16 cellular contexts compared by ENCODE assay signal in genomic region chr2:231017250-231017636, GRCh38. TPM values are rescaled to one million over a fixed set of nuclear protein-coding genes. Genes with fewer than 3 reads are reported as not detected.
A peak's percentile ranks its signal among the peaks of the same experiment; 100 is the strongest.
DNase-seq lines count a peak whose midpoint lies in the region; ATAC-seq, FAIRE-seq and TF ChIP-seq lines count a peak whose summit lies in the region.
"Had no signal": no experiment of that assay in that cellular context is flagged by ENCODE, and none has a peak within 500 bp of the region (broad histone marks: within the 10 kb centered on the region; RNA-seq: fewer than 3 reads in every experiment).

No MANE protein-coding gene starts in this region.

- POLR2A ChIA-PET in CD8-positive, alpha-beta T cell (lab: Charles Lee): interaction anchor here (0.5 kb wide), 1 partner anchor 275 kb away, joined by 6 read pairs; no protein-coding TSS in a partner anchor
- POLR2A ChIA-PET in CD8-positive, alpha-beta memory T cell (lab: Charles Lee): no interaction called here

- DNase-seq in NCI-H1436 (lab: John Stamatoyannopoulos, UW): peak; percentile 11
- no peak for DNase-seq in NCI-H1436 treated with DMSO at 0.1 percent for 48 hours (lab: John Stamatoyannopoulos, UW)
- DNase-seq in Calu3: peak; percentile 30
- peak; percentile 65 to 82 for DNase-seq in SJCRH30
- peak; percentile 35 for DNase-seq in iPS-NIHi11 (ENCODE audit: low spot score)
- DNase-seq in CD8-positive, alpha-beta T cell: no peak
- DNase-seq in urothelium cell line (ENCODE audit: low spot score): no peak
- no peak for DNase-seq in CD8-positive, alpha-beta memory T cell
- DNase-seq: activated CD8-positive, alpha-beta memory T cell treated with anti-CD3 and anti-CD28 coated beads for 24 hours; activated gamma-delta T cell treated with Interleukin-2 at 50 U/mL for 16 hours; NCI-H2107; nephron progenitor cell had no signal

- H3K27me3 ChIP-seq in SJCRH30: peaks cover 16% of the 10 kb centered on the region
- no peaks in the 10 kb centered on the region for H3K27me3 ChIP-seq in CD8-positive, alpha-beta T cell (ENCODE audit: insufficient read depth, low read length)
- H3K27me3 ChIP-seq in CD8-positive, alpha-beta memory T cell (ENCODE audit: insufficient read depth, low read length, poor library complexity, severe bottlenecking): no peaks in the 10 kb centered on the region

- no TSS peak for BruUV-seq in Calu3 (replicated peaks; lab: Mats Ljungman, UMichigan)

- H3K27me3 Mint-ChIP-seq in Calu3 (ENCODE audit: unreplicated experiment): peaks cover 72% of the 10 kb centered on the region
- peaks cover 11% of the 10 kb centered on the region for H3K27me3 Mint-ChIP-seq in CD8-positive, alpha-beta T cell (ENCODE audit: low read depth)
- H3K27me3 Mint-ChIP-seq in CD8-positive, alpha-beta memory T cell: peaks cover 14 to 46% of the 10 kb centered on the region in 2 donors

- H3K4me3 ChIP-seq in SJCRH30: no peak overlapping the region
- H3K4me3 ChIP-seq in CD8-positive, alpha-beta T cell (ENCODE audit: low read depth, low read length): no peak overlapping the region
- H3K4me3 ChIP-seq in CD8-positive, alpha-beta memory T cell (ENCODE audit: low read length): no peak overlapping the region

- ATAC-seq in CD8-positive, alpha-beta T cell: no peak

- intact Hi-C loops in Calu3 (cut with micrococcal nuclease; ENCODE audit: unreplicated experiment): no loop called here
- intact Hi-C loops in CD8-positive, alpha-beta T cell (cut with DNase I, micrococcal nuclease): no loop called here

- no peak overlapping the region for H3K4me3 Mint-ChIP-seq in Calu3 (ENCODE audit: low read depth, unreplicated experiment)
- H3K4me3 Mint-ChIP-seq in CD8-positive, alpha-beta T cell: no peak overlapping the region
- H3K4me3 Mint-ChIP-seq in CD8-positive, alpha-beta memory T cell: no peak overlapping the region
- H3K4me3 Mint-ChIP-seq: nephron progenitor cell had no signal

- H3K9me3 ChIP-seq in SJCRH30 (replicated peaks): no peaks in the 10 kb centered on the region
- no peaks in the 10 kb centered on the region for H3K9me3 ChIP-seq in CD8-positive, alpha-beta T cell (ENCODE audit: low read length)
- no peaks in the 10 kb centered on the region for H3K9me3 ChIP-seq in CD8-positive, alpha-beta memory T cell (ENCODE audit: low read length)

- H3K36me3 Mint-ChIP-seq in Calu3 (ENCODE audit: insufficient read depth, unreplicated experiment): no peaks in the 10 kb centered on the region
- H3K36me3 Mint-ChIP-seq in CD8-positive, alpha-beta T cell: no peaks in the 10 kb centered on the region
- H3K36me3 Mint-ChIP-seq in CD8-positive, alpha-beta memory T cell: peaks cover 0 to 5% (median 0%) of the 10 kb centered on the region in 3 donors

- CTCF ChIA-PET in Calu3 (lab: Charles Lee): interaction anchor here (1.2 kb wide), 1 partner anchor 13 kb away, joined by 5 read pairs; no protein-coding TSS in a partner anchor
- CTCF ChIA-PET in CD8-positive, alpha-beta T cell (lab: Charles Lee): interaction anchor here (1.7 kb wide), 1 partner anchor 30 kb away, joined by 5 read pairs; no protein-coding TSS in a partner anchor
- CTCF ChIA-PET in CD8-positive, alpha-beta memory T cell (lab: Charles Lee): interaction anchor here (1.0 to 1.9 kb wide), 3 partner anchors 14 to 35 kb away, joined by 3 to 7 read pairs (median 3); no protein-coding TSS in a partner anchor

- H3K4me1 ChIP-seq in SJCRH30: peaks cover 7% of the 10 kb centered on the region; the same call in 1 of the 2 replicates
- no peaks in the 10 kb centered on the region for H3K4me1 ChIP-seq in CD8-positive, alpha-beta T cell (ENCODE audit: insufficient read depth, low read length)
- no peaks in the 10 kb centered on the region for H3K4me1 ChIP-seq in CD8-positive, alpha-beta memory T cell (ENCODE audit: insufficient read depth, low read length)

- no peak overlapping the region for H3K27ac Mint-ChIP-seq in Calu3 (ENCODE audit: unreplicated experiment)
- no peak overlapping the region for H3K27ac Mint-ChIP-seq in CD8-positive, alpha-beta T cell
- H3K27ac Mint-ChIP-seq in CD8-positive, alpha-beta memory T cell: no peak overlapping the region
- H3K27ac Mint-ChIP-seq: nephron progenitor cell had no signal

- no peak for FAIRE-seq in urothelium cell line (lab: Jason Lieb, UNC)
- FAIRE-seq: A204.1 had no signal

- H3K9me3 Mint-ChIP-seq in Calu3 (ENCODE audit: low read depth, unreplicated experiment): no peaks in the 10 kb centered on the region
- no peaks in the 10 kb centered on the region for H3K9me3 Mint-ChIP-seq in CD8-positive, alpha-beta T cell
- H3K9me3 Mint-ChIP-seq in CD8-positive, alpha-beta memory T cell: no peaks in the 10 kb centered on the region

- no peak overlapping the region for H3K27ac ChIP-seq in SJCRH30
- no peak overlapping the region for H3K27ac ChIP-seq in CD8-positive, alpha-beta T cell (ENCODE audit: low read depth, low read length)
- no peak overlapping the region for H3K27ac ChIP-seq in CD8-positive, alpha-beta memory T cell (ENCODE audit: low read depth, low read length)

- H3K36me3 ChIP-seq in SJCRH30: no peaks in the 10 kb centered on the region
- H3K36me3 ChIP-seq in CD8-positive, alpha-beta T cell (ENCODE audit: insufficient read depth, low read length): no peaks in the 10 kb centered on the region
- no peaks in the 10 kb centered on the region for H3K36me3 ChIP-seq in CD8-positive, alpha-beta memory T cell (ENCODE audit: insufficient read depth, low read length)

- TF ChIP-seq CTCF in Calu3 (IDR thresholded peaks at IDR 0.05; ENCODE audit: unreplicated experiment): no peak
- no peak for TF ChIP-seq CTCF in CD8-positive, alpha-beta T cell (IDR thresholded peaks at IDR 0.05)

- peaks cover 13% of the 10 kb centered on the region for H3K4me1 Mint-ChIP-seq in Calu3 (ENCODE audit: low read depth, unreplicated experiment)
- no peaks in the 10 kb centered on the region for H3K4me1 Mint-ChIP-seq in CD8-positive, alpha-beta T cell (ENCODE audit: low read depth)
- H3K4me1 Mint-ChIP-seq in CD8-positive, alpha-beta memory T cell: no peaks in the 10 kb centered on the region
- H3K4me1 Mint-ChIP-seq: nephron progenitor cell had no signal

RNA-seq across cellular contexts. Expression of gene C2orf72, which starts 20.1 kb away (rescaled TPM):
- total RNA-seq in Calu3 (2022): 0.66 and 0.83 TPM in 2 replicates
- total RNA-seq in SJCRH30 (2014; rRNA removed; shearing (Covaris generic)): not detected in 2 replicates
- not detected for total RNA-seq in CD8-positive, alpha-beta T cell
- under 1 TPM in 1 of 2 experiments, not detected in 1; 0.18 TPM for total RNA-seq in CD8-positive, alpha-beta memory T cell
- not detected for polyA plus RNA-seq in CD8-positive, alpha-beta memory T cell

RNA-seq across cellular contexts. Expression of gene SPATA3, which starts 21.3 kb away (rescaled TPM):
- not detected in 2 replicates for total RNA-seq in Calu3 (2022)
- not detected in 2 replicates for total RNA-seq in SJCRH30 (2014; rRNA removed; shearing (Covaris generic))
- total RNA-seq in CD8-positive, alpha-beta T cell: not detected
- under 1 TPM in 1 of 2 experiments, not detected in 1; 0.24 TPM for total RNA-seq in CD8-positive, alpha-beta memory T cell
- polyA plus RNA-seq in CD8-positive, alpha-beta memory T cell: not detected
- total RNA-seq: cerebellum, liver had no signal
- polyA plus RNA-seq: liver, thymus had no signal

RNA-seq across cellular contexts. Expression of gene PSMD1, which starts 39.4 kb away (rescaled TPM):
- total RNA-seq in Calu3 (2022): 113 and 135 TPM in 2 replicates
- 167 and 170 TPM in 2 replicates for total RNA-seq in SJCRH30 (2014; rRNA removed; shearing (Covaris generic))
- 10 to 100 TPM; 31.0 to 33.9 TPM for total RNA-seq in CD8-positive, alpha-beta T cell
- total RNA-seq in CD8-positive, alpha-beta memory T cell: 100 to 1,000 TPM; 164 to 176 TPM
- polyA plus RNA-seq in CD8-positive, alpha-beta memory T cell: 60.6 TPM

Comparison
In these comparisons a context has a peak if more than half of its experiments do, and no peak if none do; other contexts are left out.
1. DNase-seq: peak in NCI-H1436 (single experiment), Calu3 (single experiment), SJCRH30 (2 of 2) and iPS-NIHi11 (single experiment); none in NCI-H1436 treated with DMSO at 0.1 percent for 48 hours (single experiment), CD8-positive, alpha-beta T cell (0 of 7), urothelium cell line (single experiment) and CD8-positive, alpha-beta memory T cell (0 of 5).